ENCODE assay signal across 13 cellular contexts in the genomic region with DNA sequence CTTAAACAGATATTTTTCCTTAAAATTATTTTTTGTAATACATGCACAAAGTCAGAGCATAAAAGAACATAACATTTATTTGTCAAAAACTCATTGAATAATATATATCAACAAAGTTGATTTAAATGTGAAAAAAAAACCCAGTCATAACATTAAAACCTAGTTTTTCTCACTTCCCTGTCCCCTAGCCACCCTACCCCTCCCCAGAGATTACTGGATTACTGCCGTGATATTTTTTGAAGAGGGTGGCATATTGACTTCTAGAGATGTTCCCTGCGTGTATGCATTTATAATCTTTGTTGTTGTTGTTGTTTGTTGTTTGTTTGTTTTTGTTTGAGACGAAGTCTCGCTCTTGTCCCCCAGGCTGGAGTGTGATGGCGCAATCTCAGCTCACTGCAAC.
"Had no signal": no experiment of that assay in that cellular context is flagged by ENCODE, and none has a peak within 500 bp of the region (broad histone marks: within the 10 kb centered on the region; RNA-seq: fewer than 3 reads in every experiment).

No MANE protein-coding gene starts in this region.

- FAIRE-seq: kidney had no signal

- DNase-seq: effector CD8-positive, alpha-beta T cell; glutamatergic neuron; immature natural killer cell; kidney; left cardiac atrium; left ventricle myocardium inferior; naive thymus-derived CD8-positive, alpha-beta T cell; posterior cingulate gyrus; stimulated activated CD4-positive, alpha-beta T cell treated with anti-CD3 and anti-CD28 coated beads, Interleukin-2, amount 100 ng/mL, for 48 hours; testis; upper lobe of right lung had no signal

- H3K36me3 Mint-ChIP-seq: immature natural killer cell; naive thymus-derived CD8-positive, alpha-beta T cell had no signal

- H3K4me3 Mint-ChIP-seq: immature natural killer cell; naive thymus-derived CD8-positive, alpha-beta T cell; stimulated activated naive CD8-positive, alpha-beta T cell treated with anti-CD3 and anti-CD28 coated beads, Interleukin-15, Interleukin-2, amounts not matched to agents 100 ng/mL and 50 ng/mL, for 24 hours had no signal

- H3K9me3 Mint-ChIP-seq: immature natural killer cell; naive thymus-derived CD8-positive, alpha-beta T cell; stimulated activated naive CD8-positive, alpha-beta T cell treated with anti-CD3 and anti-CD28 coated beads, Interleukin-15, Interleukin-2, amounts not matched to agents 100 ng/mL and 50 ng/mL, for 24 hours had no signal

- H3K27me3 Mint-ChIP-seq: naive thymus-derived CD8-positive, alpha-beta T cell; stimulated activated naive CD8-positive, alpha-beta T cell treated with anti-CD3 and anti-CD28 coated beads, Interleukin-15, Interleukin-2, amounts not matched to agents 100 ng/mL and 50 ng/mL, for 24 hours had no signal

- H3K27ac Mint-ChIP-seq: naive thymus-derived CD8-positive, alpha-beta T cell; stimulated activated naive CD8-positive, alpha-beta T cell treated with anti-CD3 and anti-CD28 coated beads, Interleukin-15, Interleukin-2, amounts not matched to agents 100 ng/mL and 50 ng/mL, for 24 hours had no signal

- ATAC-seq: gastroesophageal sphincter; left cardiac atrium; naive thymus-derived CD8-positive, alpha-beta T cell; upper lobe of right lung had no signal
